11 cellular contexts compared by ENCODE assay signal in genomic region chr15:42499888-42500609, GRCh38. TPM values are rescaled to one million over a fixed set of nuclear protein-coding genes. Genes with fewer than 3 reads are reported as not detected.
DNase-seq lines count a peak whose midpoint lies in the region; ATAC-seq, FAIRE-seq and TF ChIP-seq lines count a peak whose summit lies in the region.
"Had no signal": no experiment of that assay in that cellular context is flagged by ENCODE, and none has a peak within 500 bp of the region (broad histone marks: within the 10 kb centered on the region; RNA-seq: fewer than 3 reads in every experiment).

No MANE protein-coding gene starts in this region.

- CTCF ChIA-PET in SK-N-SH (lab: Yijun Ruan, JAX): interaction anchor here (0.5 to 1.9 kb wide), 5 partner anchors 9 to 937 kb away, joined by 3 to 7 read pairs (median 3); partner anchors contain the start of gene ZNF106

- H3K79me2 ChIP-seq in GM23338 (replicated peaks; ENCODE audit: insufficient read depth): peaks cover 93% of the 10 kb centered on the region
- peaks cover 95% of the 10 kb centered on the region for H3K79me2 ChIP-seq in SK-N-SH (ENCODE audit: insufficient read depth)

- TF ChIP-seq CTCF in GM23338 (conservative IDR thresholded peaks at IDR 0.05; ENCODE audit: low read depth in 2 of 2) (no peak), SK-N-SH (IDR thresholded peaks at IDR 0.05) (no peak), gastroesophageal sphincter (IDR thresholded peaks at IDR 0.05) (no peak)

- H2AFZ ChIP-seq in GM23338: no peak overlapping the region
- no peak overlapping the region for H2AFZ ChIP-seq in SK-N-SH (ENCODE audit: low read depth)

- no peak for TF ChIP-seq EP300 in SK-N-SH (IDR thresholded peaks at IDR 0.05; ENCODE audit: borderline replicate concordance in 1 of 2, low read depth in 1 of 2, low read length in 1 of 2)
- no peak for TF ChIP-seq EP300 in gastroesophageal sphincter (IDR thresholded peaks at IDR 0.05)

- peak overlapping the region; percentile 58; the same call in 1 of the 2 replicates for H3K4me2 ChIP-seq in GM23338
- peak overlapping the region; percentile 45; the same call in 1 of the 2 replicates for H3K4me2 ChIP-seq in SK-N-SH

- POLR2A ChIA-PET in SK-N-SH (lab: Yijun Ruan, JAX): no interaction called here

- H3K9me3 Mint-ChIP-seq in GM23338: no peaks in the 10 kb centered on the region
- H3K9me3 Mint-ChIP-seq in stimulated activated memory B cell treated with anti-CD40 and anti-IgM and Interleukin-4, amounts not matched to agents 10 μg/mL and 1 μg/mL and 100 μg/mL, for 72 hours: no peaks in the 10 kb centered on the region
- H3K9me3 Mint-ChIP-seq: brain had no signal

- 72% methylated on average over 10 of the region's 10 CpGs for WGBS in SK-N-SH (ENCODE audit: low lambda C conversion rate)
- 52 to 58% methylated on average over 2 to 5 of the region's 10 CpGs for whole genome bisulfite sequencing in gastroesophageal sphincter (ENCODE audit: low coverage in 1 of 2), 2 donors

- peak overlapping the region; percentile 22; the same call in 1 of the 2 replicates for H3K4me3 ChIP-seq in GM23338
- no peak overlapping the region for H3K4me3 ChIP-seq in SK-N-SH (ENCODE audit: low read depth in 2 of 2, low read length in 1 of 2)
- H3K4me3 ChIP-seq in gastroesophageal sphincter: no peak overlapping the region

- H3K27ac Mint-ChIP-seq in GM23338: peak overlapping the region; percentile 40; the same call in 1 of the 2 replicates
- peak overlapping the region; percentile 81 for H3K27ac Mint-ChIP-seq in stimulated activated memory B cell treated with anti-CD40 and anti-IgM and Interleukin-4, amounts not matched to agents 10 μg/mL and 1 μg/mL and 100 μg/mL, for 72 hours

- no peak for TF ChIP-seq RAD21 in SK-N-SH (IDR thresholded peaks at IDR 0.05; ENCODE audit: low read length)

- H3K36me3 ChIP-seq in GM23338 (ENCODE audit: insufficient read depth) (no peaks in the 10 kb centered on the region), SK-N-SH (replicated peaks in 1 of 2; ENCODE audit: control insufficient read depth in 1 of 2, insufficient read depth in 2 of 2, low read length in 1 of 2) (peaks cover 0 to 21% of the 10 kb centered on the region in 2 experiments), gastroesophageal sphincter (no peaks in the 10 kb centered on the region)

- no peak for FAIRE-seq in urothelium cell line (lab: Jason Lieb, UNC)

- H3K9me2 ChIP-seq in GM23338 (ENCODE audit: insufficient read depth): no peaks in the 10 kb centered on the region
- no peaks in the 10 kb centered on the region for H3K9me2 ChIP-seq in SK-N-SH

- peak; percentile 25 for DNase-seq in GM23338 (ENCODE audit: low spot score)
- peak; percentile 53 for DNase-seq in SK-N-SH
- DNase-seq in NCI-H1092 (lab: John Stamatoyannopoulos, UW): no peak
- DNase-seq in activated T-cell treated with anti-CD3 and anti-CD28 coated beads, Interleukin-2, amount 50 U/mL, for 48 hours: no peak
- DNase-seq in urothelium cell line (ENCODE audit: low spot score): no peak
- DNase-seq: NCI-H1048, SHP77 treated with DMSO at 0.1 percent for 48 hours had no signal

- H3K4me1 ChIP-seq in GM23338 (ENCODE audit: insufficient read depth) (peaks cover 35% of the 10 kb centered on the region), SK-N-SH (ENCODE audit: control insufficient read depth in 1 of 2, insufficient read depth in 2 of 2, low read depth in 1 of 2, low read length in 1 of 2) (peaks cover 8 to 17% of the 10 kb centered on the region in 2 experiments), gastroesophageal sphincter (peaks cover 0 to 72% (median 6%) of the 10 kb centered on the region in 3 donors)

- peaks cover 25% of the 10 kb centered on the region for H3K4me1 Mint-ChIP-seq in GM23338
- H3K4me1 Mint-ChIP-seq in stimulated activated memory B cell treated with anti-CD40 and anti-IgM and Interleukin-4, amounts not matched to agents 10 μg/mL and 1 μg/mL and 100 μg/mL, for 72 hours: peaks cover 81% of the 10 kb centered on the region

- peaks cover 8% of the 10 kb centered on the region; the same call in 1 of the 3 replicates for H3K36me3 Mint-ChIP-seq in GM23338 (ENCODE audit: low read depth)
- peaks cover 9% of the 10 kb centered on the region for H3K36me3 Mint-ChIP-seq in stimulated activated memory B cell treated with anti-CD40 and anti-IgM and Interleukin-4, amounts not matched to agents 10 μg/mL and 1 μg/mL and 100 μg/mL, for 72 hours

- TF ChIP-seq POLR2A in gastroesophageal sphincter (IDR thresholded peaks at IDR 0.05): no peak

- no peak overlapping the region for H3K27ac ChIP-seq in GM23338 (ENCODE audit: low read depth)
- peak overlapping the region; percentile 30 to 81 for H3K27ac ChIP-seq in SK-N-SH (ENCODE audit: low read depth in 2 of 2, low read length in 1 of 2)
- H3K27ac ChIP-seq in gastroesophageal sphincter: peak overlapping the region in 3 of 4 donors; percentile 53 to 62 (median 58)

- H3K9ac ChIP-seq in SK-N-SH: no peak overlapping the region; the same call in 1 of the 2 replicates

- no peak overlapping the region for H3K4me3 Mint-ChIP-seq in GM23338
- peak overlapping the region; percentile 23 for H3K4me3 Mint-ChIP-seq in stimulated activated memory B cell treated with anti-CD40 and anti-IgM and Interleukin-4, amounts not matched to agents 10 μg/mL and 1 μg/mL and 100 μg/mL, for 72 hours

- ATAC-seq in GM23338: no peak
- no peak for ATAC-seq in gastroesophageal sphincter
- ATAC-seq in stimulated activated memory B cell treated with anti-CD40 and anti-IgM and Interleukin-4, amounts not matched to agents 10 μg/mL and 1 μg/mL and 100 μg/mL, for 72 hours: no peak
- no peak for ATAC-seq in HG02840 (IDR thresholded peaks at IDR 0.05; ENCODE audit: low FRiP score, unreplicated experiment)

- H3K9me3 ChIP-seq in SK-N-SH: no peaks in the 10 kb centered on the region
- no peaks in the 10 kb centered on the region for H3K9me3 ChIP-seq in gastroesophageal sphincter

- H3F3A ChIP-seq in GM23338 (replicated peaks; ENCODE audit: low read depth): no peaks in the 10 kb centered on the region
- peaks cover 31% of the 10 kb centered on the region for H3F3A ChIP-seq in SK-N-SH (replicated peaks; ENCODE audit: insufficient read depth)

- H4K20me1 ChIP-seq in GM23338 (replicated peaks; ENCODE audit: insufficient read depth): peaks cover 12% of the 10 kb centered on the region; the same call in 1 of the 2 replicates
- peaks cover 8% of the 10 kb centered on the region; the same call in 1 of the 2 replicates for H4K20me1 ChIP-seq in SK-N-SH (ENCODE audit: insufficient read depth)

- H3K27me3 ChIP-seq in GM23338 (ENCODE audit: insufficient read depth): no peaks in the 10 kb centered on the region
- no peaks in the 10 kb centered on the region for H3K27me3 ChIP-seq in SK-N-SH (ENCODE audit: insufficient read depth)
- H3K27me3 ChIP-seq in gastroesophageal sphincter: no peaks in the 10 kb centered on the region

- peaks cover 4% of the 10 kb centered on the region for H3K27me3 Mint-ChIP-seq in GM23338 (ENCODE audit: insufficient read depth, low read depth, poor library complexity)
- H3K27me3 Mint-ChIP-seq in stimulated activated memory B cell treated with anti-CD40 and anti-IgM and Interleukin-4, amounts not matched to agents 10 μg/mL and 1 μg/mL and 100 μg/mL, for 72 hours: no peaks in the 10 kb centered on the region

TF ChIP-seq in GM23338, 12 proteins besides CTCF, POLR2A, EP300 and RAD21 (continues in another document):
- TF ChIP-seq JUNB (IDR thresholded peaks at IDR 0.05; ENCODE audit: unreplicated experiment) (no peak), ZNF331 (CRISPR knock-in tag; IDR thresholded peaks at IDR 0.05; ENCODE audit: low read depth) (no peak), EZH2phosphoT487 (IDR thresholded peaks at IDR 0.05; ENCODE audit: unreplicated experiment) (no peak), NANOG (IDR thresholded peaks at IDR 0.05; ENCODE audit: borderline replicate concordance) (no peak)

TF ChIP-seq in SK-N-SH, 30 proteins besides CTCF, POLR2A, EP300 and RAD21 (continues in another document):
- TF ChIP-seq NFIC (IDR thresholded peaks at IDR 0.05; ENCODE audit: borderline replicate concordance) (peak; percentile 37; the same call in 1 of the 2 replicates), SIN3A (IDR thresholded peaks at IDR 0.05; ENCODE audit: borderline replicate concordance, low read depth, low read length) (no peak), RFX5 (IDR thresholded peaks at IDR 0.05; ENCODE audit: low read length) (no peak), TEAD4 (IDR thresholded peaks at IDR 0.05; ENCODE audit: borderline replicate concordance, insufficient read depth) (no peak), FOXM1 (IDR thresholded peaks at IDR 0.05; ENCODE audit: low read depth) (no peak)

RNA-seq across cellular contexts. Expression of gene SNAP23, which starts 4.6 kb away (rescaled TPM):
- total RNA-seq in GM23338 (2014; rRNA removed; shearing (Covaris generic)): 75.8 and 88.1 TPM in 2 replicates
- polyA plus RNA-seq in GM23338 (2016; fragmentation: Nextera tagmentation; extraction: Ambion mirVana) (53.5 and 58.8 TPM in 2 replicates), SK-N-SH (2012; rRNA removed) (39.2 and 45.0 TPM in 2 replicates)
- polyA plus RNA-seq in SK-N-SH (2012; cell fraction: cytosol; rRNA removed): 52.1 and 62.7 TPM in 2 replicates
- 17.6 and 52.3 TPM in 2 replicates for polyA plus RNA-seq in SK-N-SH (2012; cell fraction: nucleus; rRNA removed)
- 10 to 100 TPM; 50.0 to 71.8 (median 57.2) TPM for total RNA-seq in gastroesophageal sphincter

RNA-seq across cellular contexts. Expression of gene ZNF106, which starts 9.1 kb away (rescaled TPM):
- total RNA-seq in GM23338 (2014; rRNA removed; shearing (Covaris generic)): 46.5 and 48.0 TPM in 2 replicates
- polyA plus RNA-seq in GM23338 (2016; fragmentation: Nextera tagmentation; extraction: Ambion mirVana) (39.6 and 53.7 TPM in 2 replicates), SK-N-SH (2012; rRNA removed) (8.9 and 12.9 TPM in 2 replicates)
- polyA plus RNA-seq in SK-N-SH (2012; cell fraction: cytosol; rRNA removed): 11.8 and 12.0 TPM in 2 replicates
- polyA plus RNA-seq in SK-N-SH (2012; cell fraction: nucleus; rRNA removed): 5.3 and 9.7 TPM in 2 replicates
- 100 to 1,000 TPM; 118 to 592 (median 369) TPM for total RNA-seq in gastroesophageal sphincter

RNA-seq across cellular contexts. Expression of gene LRRC57, which starts 48.5 kb away (rescaled TPM):
- total RNA-seq in GM23338 (2014; rRNA removed; shearing (Covaris generic)): 9.0 and 19.5 TPM in 2 replicates
- polyA plus RNA-seq in GM23338 (2016; fragmentation: Nextera tagmentation; extraction: Ambion mirVana) (3.9 and 5.4 TPM in 2 replicates), SK-N-SH (2012; rRNA removed) (6.4 and 8.9 TPM in 2 replicates)
- 7.9 and 8.0 TPM in 2 replicates for polyA plus RNA-seq in SK-N-SH (2012; cell fraction: cytosol; rRNA removed)
- 6.2 and 7.8 TPM in 2 replicates for polyA plus RNA-seq in SK-N-SH (2012; cell fraction: nucleus; rRNA removed)
- total RNA-seq in gastroesophageal sphincter: 10 to 100 TPM; 14.9 to 19.4 (median 15.4) TPM

RNA-seq across cellular contexts. Expression of gene HAUS2, which starts 48.6 kb away (rescaled TPM):
- total RNA-seq in GM23338 (2014; rRNA removed; shearing (Covaris generic)): 30.9 and 78.6 TPM in 2 replicates
- 32.7 and 39.1 TPM in 2 replicates for polyA plus RNA-seq in GM23338 (2016; fragmentation: Nextera tagmentation; extraction: Ambion mirVana)
- 9.4 and 11.3 TPM in 2 replicates for polyA plus RNA-seq in SK-N-SH (2012; rRNA removed)
- polyA plus RNA-seq in SK-N-SH (2012; cell fraction: cytosol; rRNA removed): 12.7 and 15.0 TPM in 2 replicates
- polyA plus RNA-seq in SK-N-SH (2012; cell fraction: nucleus; rRNA removed): 4.1 and 6.3 TPM in 2 replicates
- 10 to 100 TPM; 15.3 to 42.2 (median 32.3) TPM for total RNA-seq in gastroesophageal sphincter

Comparison
In these comparisons a context has a peak if more than half of its experiments do, and no peak if none do; other contexts are left out.
1. DNase-seq: peak in GM23338 (single experiment) and SK-N-SH (single experiment); none in NCI-H1092 (single experiment), activated T-cell treated with anti-CD3 and anti-CD28 coated beads, Interleukin-2, amount 50 U/mL, for 48 hours (0 of 2) and urothelium cell line (single experiment).